ENCODE assay signal across 26 cellular contexts in genomic region chr1:56670350-56670749, GRCh38.
"Had no signal": no experiment of that assay in that cellular context is flagged by ENCODE, and none has a peak within 500 bp of the region (broad histone marks: within the 10 kb centered on the region; RNA-seq: fewer than 3 reads in every experiment).

No MANE protein-coding gene starts in this region.

- DNase-seq: stimulated activated CD4-positive, alpha-beta T cell treated with anti-CD3 and anti-CD28 coated beads, Interleukin-2, amount 100 ng/mL, for 48 hours; stimulated activated CD4-positive, alpha-beta T cell treated with anti-CD3 and anti-CD28 coated beads, Interleukin-4, amount 100 ng/mL, for 1 hour; stimulated activated CD4-positive, alpha-beta T cell treated with anti-CD3 and anti-CD28 coated beads, Interleukin-4, amount 100 ng/mL, for 24 hours; stimulated activated CD4-positive, alpha-beta T cell treated with anti-CD3 and anti-CD28 coated beads, Interleukin-4, amount 100 ng/mL, for 4 hours; stimulated activated CD8-positive, alpha-beta memory T cell treated with anti-CD3 and anti-CD28 coated beads, Interleukin-4, amount 100 ng/mL, for 48 hours; stimulated activated naive B cell treated with anti-CD40 and anti-IgM and Interleukin-4, amounts not matched to agents 10 μg/mL and 1 μg/mL and 100 μg/mL, for 72 hours; stimulated activated naive CD4-positive, alpha-beta T cell; stimulated activated naive CD4-positive, alpha-beta T cell treated with Interleukin-2 at 50 U/mL for 16 hours; stimulated activated naive CD8-positive, alpha-beta T cell treated with anti-CD3 and anti-CD28 coated beads, Interleukin-15, amount 100 ng/mL, for 72 hours; stimulated activated naive CD8-positive, alpha-beta T cell treated with anti-CD3 and anti-CD28 coated beads, Interleukin-15, Interleukin-2, amounts not matched to agents 100 U/mL and 50 U/mL, for 24 hours; stomach; substantia nigra; testis; thyroid gland; tibial artery; transverse colon; trophoblast cell; upper lobe of left lung; upper lobe of right lung; uterus had no signal

- H3K27ac ChIP-seq: stomach, suprapubic skin, testis, thoracic aorta, thyroid gland, tibial artery, tibial nerve, transverse colon, upper lobe of left lung, upper lobe of right lung, uterus, vagina had no signal

- H3K9me3 ChIP-seq: stomach, suprapubic skin, testis, thoracic aorta, thyroid gland, tibial artery, tibial nerve, transverse colon, upper lobe of left lung, upper lobe of right lung, uterus, vagina had no signal

- H3K4me3 ChIP-seq: stomach, suprapubic skin, testis, thoracic aorta, thyroid gland, tibial artery, tibial nerve, transverse colon, upper lobe of left lung, upper lobe of right lung, uterus, vagina had no signal

- ATAC-seq: stimulated activated effector memory CD8-positive, alpha-beta T cell treated with anti-CD3 and anti-CD28 coated beads, Interleukin-12 subunit alpha, Interleukin-12 subunit beta, amount 100 ng/mL, for 72 hours; stimulated activated memory B cell treated with anti-CD40 and anti-IgM and Interleukin-4, amounts not matched to agents 10 μg/mL and 1 μg/mL and 100 μg/mL, for 72 hours; stimulated activated naive B cell treated with anti-CD40 and anti-IgM and Interleukin-4, amounts not matched to agents 10 μg/mL and 1 μg/mL and 100 μg/mL, for 72 hours; stimulated activated naive CD8-positive, alpha-beta T cell treated with anti-CD3 and anti-CD28 coated beads, Interleukin-15, amount 100 ng/mL, for 72 hours; stimulated activated naive CD8-positive, alpha-beta T cell treated with anti-CD3 and anti-CD28 coated beads, Interleukin-15, Interleukin-2, amounts not matched to agents 100 U/mL and 50 U/mL, for 24 hours; upper lobe of right lung had no signal

- H3K27me3 ChIP-seq: stomach, suprapubic skin, testis, thyroid gland, tibial artery, tibial nerve, transverse colon, upper lobe of left lung, upper lobe of right lung, uterus, vagina had no signal

- H3K36me3 ChIP-seq: stomach, suprapubic skin, thoracic aorta, thyroid gland, tibial artery, tibial nerve, transverse colon, upper lobe of left lung, upper lobe of right lung, uterus, vagina had no signal

- H3K4me1 ChIP-seq: suprapubic skin, testis, thyroid gland, tibial artery, tibial nerve, transverse colon, upper lobe of left lung, upper lobe of right lung, uterus, vagina had no signal
